7 cellular contexts compared by ENCODE assay signal in the genomic region with DNA sequence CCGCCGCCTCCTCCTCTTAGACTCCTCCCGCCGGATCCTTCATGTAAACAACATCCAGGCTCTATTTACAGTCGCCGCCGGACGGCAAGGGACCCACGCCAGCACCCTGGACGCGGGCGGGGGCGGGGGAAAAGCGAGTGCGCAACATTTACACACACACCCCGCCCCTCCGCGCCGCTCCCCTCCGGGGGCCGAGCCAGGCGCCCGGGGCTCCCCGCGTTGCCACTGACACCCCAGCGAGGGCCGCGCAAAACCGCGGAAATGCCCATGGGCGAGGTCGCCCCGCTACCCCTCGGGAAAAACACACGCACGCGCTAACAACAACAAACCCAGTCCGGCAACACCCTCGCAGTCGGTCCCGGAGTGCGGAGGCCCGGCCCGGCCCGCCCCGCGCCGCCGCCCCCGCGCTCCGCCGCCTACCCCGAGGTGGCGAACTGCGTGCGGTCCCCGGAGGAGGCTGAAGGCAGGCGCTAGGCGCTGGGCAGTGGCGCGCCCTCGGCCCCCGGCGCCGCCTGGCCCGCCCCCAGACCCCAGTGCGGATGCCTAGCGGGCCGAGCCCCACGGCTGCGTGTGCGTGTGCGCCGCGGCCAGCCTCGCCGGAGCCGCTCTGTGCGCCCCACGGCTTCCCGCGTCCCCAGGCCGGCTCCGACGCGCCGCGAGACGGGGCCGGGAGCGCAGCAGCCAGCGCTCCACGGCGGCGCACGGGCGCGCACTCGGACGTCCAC.
DNase-seq lines count a peak whose midpoint lies in the region; ATAC-seq and TF ChIP-seq lines count a peak whose summit lies in the region.

No MANE protein-coding gene starts in this region.

- H3K36me3 ChIP-seq in ectodermal cell (ENCODE audit: control insufficient read depth, insufficient read depth, low read length) (no peaks in the 10 kb centered on the region), lung (ENCODE audit: control insufficient read depth in 2 of 2, insufficient read depth in 2 of 2, low read length in 2 of 2) (no peaks in the 10 kb centered on the region)

- peaks cover 34% of the 10 kb centered on the region for H3K4me1 Mint-ChIP-seq in activated CD8-positive, alpha-beta T cell treated with anti-CD3 and anti-CD28 coated beads, Interleukin-2, amount 10 ng/mL, durations not matched to agents 7 days and 5 days (ENCODE audit: low read depth)

- H3K36me3 Mint-ChIP-seq in activated CD8-positive, alpha-beta T cell treated with anti-CD3 and anti-CD28 coated beads, Interleukin-2, amount 10 ng/mL, durations not matched to agents 7 days and 5 days (ENCODE audit: low read depth) = no peaks in the 10 kb centered on the region

- no peaks in the 10 kb centered on the region for H3K27me3 Mint-ChIP-seq in activated CD8-positive, alpha-beta T cell treated with anti-CD3 and anti-CD28 coated beads, Interleukin-2, amount 10 ng/mL, durations not matched to agents 7 days and 5 days (ENCODE audit: low read depth)

- peak overlapping the region; percentile 72 for H3K27ac Mint-ChIP-seq in activated CD8-positive, alpha-beta T cell treated with anti-CD3 and anti-CD28 coated beads, Interleukin-2, amount 10 ng/mL, durations not matched to agents 7 days and 5 days

- DNase-seq in GM12864 (ENCODE audit: low read depth) = no peak
- peak; percentile 78 for DNase-seq in NCI-H510A treated with DMSO at 0.1 percent for 48 hours (lab: John Stamatoyannopoulos, UW)
- peak; percentile 70 for DNase-seq in activated CD8-positive, alpha-beta T cell treated with anti-CD3 and anti-CD28 coated beads, Interleukin-2, amount 10 ng/mL, durations not matched to agents 7 days and 5 days
- DNase-seq in lung (ENCODE audit: low spot score) = peak; percentile 94
- peak; percentile 50 to 63 (median 60) for DNase-seq in stimulated activated CD4-positive, alpha-beta T cell treated with anti-CD3 and anti-CD28 coated beads, TNF-alpha, amount 100 ng/mL, for 1 hour (ENCODE audit: low read depth in 3 of 3, low spot score in 1 of 3)

- H3K27me3 ChIP-seq in ectodermal cell (ENCODE audit: control insufficient read depth, insufficient read depth, low read length, poor library complexity, severe bottlenecking) = no peaks in the 10 kb centered on the region
- H3K27me3 ChIP-seq in lung (ENCODE audit: control insufficient read depth, insufficient read depth) = no peaks in the 10 kb centered on the region

- CTCF ChIA-PET in activated CD8-positive, alpha-beta T cell treated with anti-CD3 and anti-CD28 coated beads, Interleukin-2, amount 10 ng/mL, durations not matched to agents 7 days and 5 days (lab: Charles Lee) = interaction anchor here (4.6 to 6.7 kb wide), 3 partner anchors 8 to 621 kb away, joined by 19 to 95 read pairs (median 47); no protein-coding TSS in a partner anchor

- peak overlapping the region; percentile 85 for H3K27ac ChIP-seq in ectodermal cell (ENCODE audit: insufficient read depth, low read depth, low read length, poor library complexity, severe bottlenecking)
- H3K27ac ChIP-seq in lung (ENCODE audit: low read depth in 1 of 2, low read length in 1 of 2) = peak overlapping the region; percentile 96 to 100

- H3K9me3 Mint-ChIP-seq in activated CD8-positive, alpha-beta T cell treated with anti-CD3 and anti-CD28 coated beads, Interleukin-2, amount 10 ng/mL, durations not matched to agents 7 days and 5 days (ENCODE audit: insufficient read depth) = no peaks in the 10 kb centered on the region

- H3K4me1 ChIP-seq in ectodermal cell (ENCODE audit: control insufficient read depth, insufficient read depth, low read length) (peaks cover 6% of the 10 kb centered on the region), lung (ENCODE audit: control insufficient read depth in 2 of 2, insufficient read depth in 2 of 2, low read length in 2 of 2) (peaks cover 2 to 14% of the 10 kb centered on the region in 2 donors)

- 0% methylated on average over 101 of the region's 101 CpGs for WGBS in ectodermal cell, 2 experiments
- WGBS in lung, 2 donors = 1% methylated on average over 83 to 101 of the region's 101 CpGs

- peak overlapping the region; percentile 87 for H3K4me3 ChIP-seq in GM12864 (ENCODE audit: low read depth, low read length)
- H3K4me3 ChIP-seq in ectodermal cell (ENCODE audit: insufficient read depth, low read depth, low read length) = peak overlapping the region; percentile 93
- H3K4me3 ChIP-seq in lung = peak overlapping the region; percentile 64

- peak; percentile 50 for ATAC-seq in HG02763 (IDR thresholded peaks at IDR 0.05; ENCODE audit: unreplicated experiment)
- peak; percentile 70 for ATAC-seq in activated CD8-positive, alpha-beta T cell treated with anti-CD3 and anti-CD28 coated beads, Interleukin-2, amount 10 ng/mL, durations not matched to agents 7 days and 5 days
- ATAC-seq in lung (ENCODE audit: insufficient read depth, low FRiP score) = peak; percentile 83

- H3K9me3 ChIP-seq in ectodermal cell (ENCODE audit: control insufficient read depth, low read length) (no peaks in the 10 kb centered on the region), lung (ENCODE audit: control insufficient read depth in 2 of 2, insufficient read depth in 1 of 2, low read length in 1 of 2) (no peaks in the 10 kb centered on the region)

- TF ChIP-seq CTCF in GM12864 (IDR thresholded peaks at IDR 0.05; ENCODE audit: low read depth, low read length, missing control alignments) (no peak), lung (IDR thresholded peaks at IDR 0.05; ENCODE audit: control extremely low read depth, extremely low read depth) (no peak)

- POLR2A ChIA-PET in activated CD8-positive, alpha-beta T cell treated with anti-CD3 and anti-CD28 coated beads, Interleukin-2, amount 10 ng/mL, durations not matched to agents 7 days and 5 days (lab: Charles Lee) = interaction anchor here (1.4 to 1.8 kb wide), 2 partner anchors 58 to 100 kb away, joined by 3 to 4 read pairs; partner anchors contain the start of gene JAK1

- H3K4me3 Mint-ChIP-seq in activated CD8-positive, alpha-beta T cell treated with anti-CD3 and anti-CD28 coated beads, Interleukin-2, amount 10 ng/mL, durations not matched to agents 7 days and 5 days = peak overlapping the region; percentile 89
